Comparison of ENCODE assay signal across 16 cellular contexts in genomic region chr17:47225911-47226688, GRCh38. TPM values are rescaled to one million over a fixed set of nuclear protein-coding genes. Genes with fewer than 3 reads are reported as not detected.
A peak's percentile ranks its signal among the peaks of the same experiment; 100 is the strongest.
DNase-seq lines count a peak whose midpoint lies in the region; ATAC-seq and TF ChIP-seq lines count a peak whose summit lies in the region.
"Had no signal": no experiment of that assay in that cellular context is flagged by ENCODE, and none has a peak within 500 bp of the region (broad histone marks: within the 10 kb centered on the region; RNA-seq: fewer than 3 reads in every experiment).

No MANE protein-coding gene starts in this region.

- no peaks in the 10 kb centered on the region for H4K20me1 ChIP-seq in osteoblast (ENCODE audit: insufficient read depth, low read length)

- H3K79me2 ChIP-seq in osteoblast (ENCODE audit: insufficient read depth, low read length) = no peaks in the 10 kb centered on the region

- H3K27ac ChIP-seq in cardiac muscle cell (peak overlapping the region; percentile 86), esophagus muscularis mucosa (replicated peaks in 1 of 4) (peak overlapping the region; percentile 80 to 84 (median 82)), osteoblast (ENCODE audit: low read depth, low read length) (peak overlapping the region; percentile 71), upper lobe of right lung (peak overlapping the region; percentile 74)

- ATAC-seq in upper lobe of right lung (no peak), GM21717 (IDR thresholded peaks at IDR 0.05; ENCODE audit: unreplicated experiment) (no peak), GM21619 (IDR thresholded peaks at IDR 0.05; ENCODE audit: unreplicated experiment) (no peak)
- ATAC-seq: activated CD8-positive, alpha-beta T cell treated with anti-CD3 and anti-CD28 coated beads for 36 hours; activated naive CD4-positive, alpha-beta T cell treated with anti-CD3 and anti-CD28 coated beads, Interleukin-2, amount 50 U/mL, for 72 hours; stimulated activated naive CD8-positive, alpha-beta T cell treated with anti-CD3 and anti-CD28 coated beads, Interleukin-15, amount 100 ng/mL, for 72 hours had no signal

- TF ChIP-seq EP300 in esophagus muscularis mucosa (IDR thresholded peaks at IDR 0.05) = no peak

- no peaks in the 10 kb centered on the region for H3K9me3 ChIP-seq in cardiac muscle cell (ENCODE audit: low read depth)
- no peaks in the 10 kb centered on the region for H3K9me3 ChIP-seq in esophagus muscularis mucosa
- H3K9me3 ChIP-seq in osteoblast (ENCODE audit: low read depth, low read length) = no peaks in the 10 kb centered on the region
- no peaks in the 10 kb centered on the region for H3K9me3 ChIP-seq in upper lobe of right lung

- peaks cover 28% of the 10 kb centered on the region for H3K36me3 ChIP-seq in cardiac muscle cell
- H3K36me3 ChIP-seq in esophagus muscularis mucosa = no peaks in the 10 kb centered on the region
- no peaks in the 10 kb centered on the region for H3K36me3 ChIP-seq in osteoblast (ENCODE audit: insufficient read depth, low read length)
- no peaks in the 10 kb centered on the region for H3K36me3 ChIP-seq in upper lobe of right lung

- H3K4me2 ChIP-seq in osteoblast (ENCODE audit: insufficient read depth, low read length) = peak overlapping the region; percentile 40

- TF ChIP-seq CTCF in cardiac muscle cell (IDR thresholded peaks at IDR 0.05; ENCODE audit: low read depth, low read length) (no peak), esophagus muscularis mucosa (IDR thresholded peaks at IDR 0.05) (no peak), osteoblast (IDR thresholded peaks at IDR 0.05; ENCODE audit: extremely low read depth, low read depth, low read length) (no peak), upper lobe of right lung (IDR thresholded peaks at IDR 0.05) (no peak)

- peak overlapping the region; percentile 2 for H2AFZ ChIP-seq in osteoblast (ENCODE audit: low read length)

- DNase-seq in cardiac muscle cell (ENCODE audit: low read depth in 1 of 2, low spot score in 1 of 2) = peak in 1 of 2 donors; percentile 29
- DNase-seq in cardiac septum (ENCODE audit: low spot score) = no peak
- DNase-seq in esophagus muscularis mucosa (ENCODE audit: extremely low spot score) = no peak
- DNase-seq in osteoblast (ENCODE audit: insufficient read length, low spot score, missing footprints) = peak; percentile 72
- no peak for DNase-seq in upper lobe of right lung
- DNase-seq in NCI-H1048 (lab: John Stamatoyannopoulos, UW) = no peak
- DNase-seq: activated CD8-positive, alpha-beta T cell treated with anti-CD3 and anti-CD28 coated beads for 36 hours; DMS79 treated with DMSO at 0.1 percent for 48 hours; immature natural killer cell; NCI-H2171; stimulated activated CD4-positive, alpha-beta T cell treated with anti-CD3 and anti-CD28 coated beads, Interleukin-4, amount 100 ng/mL, for 4 hours; stimulated activated naive CD8-positive, alpha-beta T cell treated with anti-CD3 and anti-CD28 coated beads, Interleukin-15, amount 100 ng/mL, for 72 hours had no signal

- H3K4me3 ChIP-seq in cardiac muscle cell (no peak overlapping the region), esophagus muscularis mucosa (no peak overlapping the region), osteoblast (ENCODE audit: insufficient read depth, low read length) (no peak overlapping the region), upper lobe of right lung (no peak overlapping the region)

- H3K27me3 ChIP-seq in cardiac muscle cell (no peaks in the 10 kb centered on the region), esophagus muscularis mucosa (no peaks in the 10 kb centered on the region), osteoblast (ENCODE audit: insufficient read depth, low read length) (no peaks in the 10 kb centered on the region), upper lobe of right lung (no peaks in the 10 kb centered on the region)

- 97% methylated on average over 2 of the region's 2 CpGs for WGBS in esophagus muscularis mucosa

- intact Hi-C loops in cardiac septum (cut with DNase I) (loop anchor here (10.0 kb wide), 1 partner anchor 389 kb away; no protein-coding TSS in a partner anchor), esophagus muscularis mucosa (cut with DNase I) (no loop called here), upper lobe of right lung (cut with DNase I) (no loop called here)

- H3K4me1 ChIP-seq in cardiac muscle cell (ENCODE audit: low read depth) (peaks cover 41% of the 10 kb centered on the region), esophagus muscularis mucosa (peaks cover 31 to 50% (median 38%) of the 10 kb centered on the region in 4 donors), osteoblast (ENCODE audit: insufficient read depth, low read length) (peaks cover 31% of the 10 kb centered on the region), upper lobe of right lung (peaks cover 36% of the 10 kb centered on the region)

- TF ChIP-seq POLR2A in esophagus muscularis mucosa (IDR thresholded peaks at IDR 0.05; ENCODE audit: low read depth) = no peak

RNA-seq across cellular contexts. Expression of gene MYL4, which starts 17.0 kb away (rescaled TPM):
- 2,925 and 5,217 TPM in 2 replicates for total RNA-seq in cardiac muscle cell
- 3,500 and 5,148 TPM in 2 replicates for polyA plus RNA-seq in cardiac muscle cell
- total RNA-seq in cardiac septum = 113 TPM
- total RNA-seq in esophagus muscularis mucosa = under 1 TPM in 2 of 4 donors, not detected in 2; 0.50 to 0.52 TPM
- total RNA-seq in osteoblast = 0.72 TPM in 1 of 2 replicates, not detected in the other
- total RNA-seq in upper lobe of right lung = 2.2 TPM
- total RNA-seq: activated CD8-positive, alpha-beta T cell treated with anti-CD3 and anti-CD28 coated beads for 36 hours; activated naive CD4-positive, alpha-beta T cell treated with anti-CD3 and anti-CD28 coated beads, Interleukin-2, amount 50 U/mL, for 72 hours; T-helper 2 cell treated with Interferon-gamma antibody and Interleukin-4, amounts not matched to agents 100 ng/mL and 5 ng/mL, for 36 hours had no signal

RNA-seq across cellular contexts. Expression of gene ITGB3, which starts 27.5 kb away (rescaled TPM):
- 11.8 and 20.0 TPM in 2 replicates for total RNA-seq in cardiac muscle cell
- 4.6 and 6.9 TPM in 2 replicates for polyA plus RNA-seq in cardiac muscle cell
- 5.7 TPM for total RNA-seq in cardiac septum
- total RNA-seq in esophagus muscularis mucosa = 10 to 100 TPM; 48.6 to 61.5 (median 54.9) TPM
- 31.5 and 39.8 TPM in 2 replicates for total RNA-seq in osteoblast
- total RNA-seq in upper lobe of right lung = 6.6 TPM
- total RNA-seq: activated CD8-positive, alpha-beta T cell treated with anti-CD3 and anti-CD28 coated beads for 36 hours had no signal

RNA-seq across cellular contexts. Expression of gene CDC27, which starts 37.0 kb away (rescaled TPM):
- total RNA-seq in cardiac muscle cell (54.5 and 85.4 TPM in 2 replicates), cardiac septum (81.2 TPM), esophagus muscularis mucosa (10 to 100 TPM; 48.2 to 51.1 (median 49.1) TPM), osteoblast (80.3 and 96.1 TPM in 2 replicates), upper lobe of right lung (72.1 TPM)
- polyA plus RNA-seq in cardiac muscle cell = 52.9 and 68.8 TPM in 2 replicates

Comparison
In these comparisons a context has a peak if more than half of its experiments do, and no peak if none do; other contexts are left out.
1. RNA of gene MYL4, which starts 17.0 kb away (total RNA-seq): 2,925 to 5,217 TPM in cardiac muscle cell and 113 TPM in cardiac septum (single experiment); 2.2 TPM in upper lobe of right lung (single experiment), 0.72 TPM in osteoblast and 0.50 to 0.52 TPM in esophagus muscularis mucosa; every median in the first group is over 10 times any median in the second.
2. Peak in every context shown above with its lines, with median percentiles within 50 percentile points of each other: H3K27ac ChIP-seq.